In genomic region chr2:128198666-128199065, GRCh38 we compare ENCODE assay signal across 25 cellular contexts.
DNase-seq lines count a peak whose midpoint lies in the region; TF ChIP-seq lines count a peak whose summit lies in the region.
"Had no signal": no experiment of that assay in that cellular context is flagged by ENCODE, and none has a peak within 500 bp of the region (broad histone marks: within the 10 kb centered on the region; RNA-seq: fewer than 3 reads in every experiment).

No MANE protein-coding gene starts in this region.

- no peak overlapping the region for H3K4me3 Mint-ChIP-seq in activated CD4-positive, alpha-beta memory T cell treated with anti-CD3 and anti-CD28 coated beads for 36 hours
- H3K4me3 Mint-ChIP-seq in activated CD4-positive, alpha-beta memory T cell treated with anti-CD3 and anti-CD28 coated beads, Interleukin-2, amount 10 ng/mL, durations not matched to agents 7 days and 5 days, result no peak overlapping the region
- H3K4me3 Mint-ChIP-seq in endothelial cell (ENCODE audit: unreplicated experiment), result no peak overlapping the region
- H3K4me3 Mint-ChIP-seq: activated naive CD8-positive, alpha-beta T cell; central memory CD8-positive, alpha-beta T cell; immature natural killer cell; WTC11 had no signal

- no peaks in the 10 kb centered on the region for H3K36me3 ChIP-seq in NT2/D1 (ENCODE audit: insufficient read depth, insufficient read length, low read length)
- H3K36me3 ChIP-seq: lower lobe of right lung, sigmoid colon, thoracic aorta, vagina had no signal

- TF ChIP-seq CTCF in endothelial cell (IDR thresholded peaks at IDR 0.05; ENCODE audit: unreplicated experiment), result no peak

- intact Hi-C loops in activated CD4-positive, alpha-beta memory T cell treated with anti-CD3 and anti-CD28 coated beads for 36 hours (cut with micrococcal nuclease), result loop anchor here (5.0 kb wide), 1 partner anchor 34 kb away; no protein-coding TSS in a partner anchor

- DNase-seq in activated CD4-positive, alpha-beta memory T cell treated with anti-CD3 and anti-CD28 coated beads for 36 hours, result no peak
- DNase-seq in activated CD4-positive, alpha-beta memory T cell treated with anti-CD3 and anti-CD28 coated beads, Interleukin-2, amount 10 ng/mL, durations not matched to agents 7 days and 5 days, result no peak
- no peak for DNase-seq in NT2/D1 (ENCODE audit: low read depth, low spot score)
- no peak for DNase-seq in endothelial cell (ENCODE audit: low spot score)
- peak; percentile 6 for DNase-seq in midbrain (lab: John Stamatoyannopoulos, UW)
- no peak for DNase-seq in OCI-M2 (lab: John Stamatoyannopoulos, UW; ENCODE audit: unreplicated experiment)
- DNase-seq in NCI-H187 treated with DMSO at 0.1 percent for 48 hours (lab: John Stamatoyannopoulos, UW), result no peak
- no peak for DNase-seq in AG08395 (ENCODE audit: low spot score)
- DNase-seq: activated CD8-positive, alpha-beta memory T cell treated with anti-CD3 and anti-CD28 coated beads, Interleukin-2, amount 50 U/mL, for 4 hours; EL; immature natural killer cell; lower lobe of right lung; NCI-H1092; NCI-H2081; NCI-H510A treated with DMSO at 0.1 percent for 48 hours; sigmoid colon; stimulated activated naive CD8-positive, alpha-beta T cell treated with anti-CD3 and anti-CD28 coated beads, Interleukin-15, Interleukin-2, amounts not matched to agents 100 U/mL and 50 U/mL, for 24 hours; T1000 had no signal

- H3K9me3 Mint-ChIP-seq in activated CD4-positive, alpha-beta memory T cell treated with anti-CD3 and anti-CD28 coated beads for 36 hours, result no peaks in the 10 kb centered on the region
- H3K9me3 Mint-ChIP-seq in activated CD4-positive, alpha-beta memory T cell treated with anti-CD3 and anti-CD28 coated beads, Interleukin-2, amount 10 ng/mL, durations not matched to agents 7 days and 5 days, result no peaks in the 10 kb centered on the region
- H3K9me3 Mint-ChIP-seq in endothelial cell (ENCODE audit: unreplicated experiment), result no peaks in the 10 kb centered on the region
- H3K9me3 Mint-ChIP-seq: central memory CD8-positive, alpha-beta T cell; immature natural killer cell; WTC11 had no signal

- CTCF ChIA-PET in activated CD4-positive, alpha-beta memory T cell treated with anti-CD3 and anti-CD28 coated beads for 36 hours (lab: Charles Lee), result no interaction called here
- CTCF ChIA-PET in activated CD4-positive, alpha-beta memory T cell treated with anti-CD3 and anti-CD28 coated beads, Interleukin-2, amount 10 ng/mL, durations not matched to agents 7 days and 5 days (lab: Charles Lee), result no interaction called here

- peak overlapping the region; percentile 12 for H3K9ac ChIP-seq in NT2/D1 (ENCODE audit: insufficient read length, low read depth)

- H3K27me3 Mint-ChIP-seq in activated CD4-positive, alpha-beta memory T cell treated with anti-CD3 and anti-CD28 coated beads for 36 hours, result no peaks in the 10 kb centered on the region
- peaks cover 2% of the 10 kb centered on the region for H3K27me3 Mint-ChIP-seq in activated CD4-positive, alpha-beta memory T cell treated with anti-CD3 and anti-CD28 coated beads, Interleukin-2, amount 10 ng/mL, durations not matched to agents 7 days and 5 days
- H3K27me3 Mint-ChIP-seq in endothelial cell (ENCODE audit: unreplicated experiment), result peaks cover 4% of the 10 kb centered on the region
- H3K27me3 Mint-ChIP-seq: activated naive CD8-positive, alpha-beta T cell; central memory CD8-positive, alpha-beta T cell had no signal

- H3K27me3 ChIP-seq in NT2/D1 (ENCODE audit: insufficient read depth, insufficient read length), result no peaks in the 10 kb centered on the region
- H3K27me3 ChIP-seq: ascending aorta, hepatocyte, sigmoid colon, vagina had no signal

- H3K4me1 Mint-ChIP-seq in activated CD4-positive, alpha-beta memory T cell treated with anti-CD3 and anti-CD28 coated beads for 36 hours (ENCODE audit: low read depth), result peaks cover 27% of the 10 kb centered on the region
- peaks cover 27% of the 10 kb centered on the region for H3K4me1 Mint-ChIP-seq in activated CD4-positive, alpha-beta memory T cell treated with anti-CD3 and anti-CD28 coated beads, Interleukin-2, amount 10 ng/mL, durations not matched to agents 7 days and 5 days
- H3K4me1 Mint-ChIP-seq in endothelial cell (ENCODE audit: unreplicated experiment), result peaks cover 5% of the 10 kb centered on the region

- POLR2A ChIA-PET in activated CD4-positive, alpha-beta memory T cell treated with anti-CD3 and anti-CD28 coated beads for 36 hours (lab: Charles Lee), result no interaction called here
- POLR2A ChIA-PET in activated CD4-positive, alpha-beta memory T cell treated with anti-CD3 and anti-CD28 coated beads, Interleukin-2, amount 10 ng/mL, durations not matched to agents 7 days and 5 days (lab: Charles Lee), result no interaction called here

- no peaks in the 10 kb centered on the region for H3K4me1 ChIP-seq in NT2/D1 (ENCODE audit: insufficient read depth, insufficient read length)
- H3K4me1 ChIP-seq: ascending aorta, vagina had no signal

- peaks cover 11% of the 10 kb centered on the region for H3K36me3 Mint-ChIP-seq in activated CD4-positive, alpha-beta memory T cell treated with anti-CD3 and anti-CD28 coated beads for 36 hours
- peaks cover 19% of the 10 kb centered on the region for H3K36me3 Mint-ChIP-seq in activated CD4-positive, alpha-beta memory T cell treated with anti-CD3 and anti-CD28 coated beads, Interleukin-2, amount 10 ng/mL, durations not matched to agents 7 days and 5 days (ENCODE audit: low read depth)
- no peaks in the 10 kb centered on the region for H3K36me3 Mint-ChIP-seq in endothelial cell (ENCODE audit: low read depth, unreplicated experiment)
- H3K36me3 Mint-ChIP-seq: activated naive CD8-positive, alpha-beta T cell; immature natural killer cell; WTC11 had no signal

- peak overlapping the region; percentile 23 for H3K27ac Mint-ChIP-seq in activated CD4-positive, alpha-beta memory T cell treated with anti-CD3 and anti-CD28 coated beads for 36 hours
- H3K27ac Mint-ChIP-seq in activated CD4-positive, alpha-beta memory T cell treated with anti-CD3 and anti-CD28 coated beads, Interleukin-2, amount 10 ng/mL, durations not matched to agents 7 days and 5 days, result no peak overlapping the region
- peak overlapping the region; percentile 67 for H3K27ac Mint-ChIP-seq in endothelial cell (ENCODE audit: unreplicated experiment)
- H3K27ac Mint-ChIP-seq: activated naive CD8-positive, alpha-beta T cell; WTC11 had no signal

- H3K9me3 ChIP-seq in NT2/D1 (ENCODE audit: insufficient read depth, low read length), result no peaks in the 10 kb centered on the region
- H3K9me3 ChIP-seq: ascending aorta, lower lobe of right lung, sigmoid colon, thoracic aorta, vagina had no signal

- no peak overlapping the region for H3K4me3 ChIP-seq in NT2/D1 (ENCODE audit: insufficient read length, low read depth)
- H3K4me3 ChIP-seq: ascending aorta, hepatocyte, lower lobe of right lung, sigmoid colon, thoracic aorta, vagina had no signal
